34 cellular contexts compared by ENCODE assay signal in the genomic region with DNA sequence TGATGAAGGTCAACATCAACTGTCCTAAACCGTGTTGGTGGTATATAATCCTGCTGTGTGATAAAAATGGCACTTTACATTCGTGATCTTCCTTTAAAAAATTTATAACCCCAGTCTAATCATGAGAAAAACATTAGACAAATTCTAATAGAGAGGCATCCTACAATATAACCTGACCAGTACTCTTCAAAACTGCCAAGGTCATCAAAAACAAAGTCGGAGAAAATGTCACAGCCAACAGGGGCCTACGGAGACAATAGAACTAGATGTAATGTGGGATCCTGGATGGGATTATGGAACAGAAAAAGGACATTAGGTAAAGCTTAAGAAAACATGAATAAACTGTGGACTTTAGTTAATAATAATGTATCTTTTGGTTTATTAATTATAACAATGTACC.
"Had no signal": no experiment of that assay in that cellular context is flagged by ENCODE, and none has a peak within 500 bp of the region (broad histone marks: within the 10 kb centered on the region; RNA-seq: fewer than 3 reads in every experiment).

No MANE protein-coding gene starts in this region.

- ATAC-seq: activated CD8-positive, alpha-beta T cell treated with anti-CD3 and anti-CD28 coated beads for 36 hours; activated naive CD4-positive, alpha-beta T cell treated with anti-CD3 and anti-CD28 coated beads, Interleukin-2, amount 50 U/mL, for 72 hours; activated T-cell treated with anti-CD3 and anti-CD28 coated beads, Interleukin-2, amount 50 U/mL, for 4 hours; activated T-cell treated with anti-CD3 and anti-CD28 coated beads, Interleukin-2, amount 50 U/mL, for 72 hours; activated T-helper 17 cell treated with anti-CD3 and anti-CD28 coated beads, Interleukin-2, amount 50 U/mL, for 72 hours; body of pancreas; T-cell; T-helper 17 cell had no signal

- H3K4me3 ChIP-seq: adrenal gland, body of pancreas, breast epithelium had no signal

- H3K27me3 ChIP-seq: adrenal gland, body of pancreas, brain microvascular endothelial cell, breast epithelium had no signal

- H3K36me3 ChIP-seq: adrenal gland, brain microvascular endothelial cell, breast epithelium had no signal

- H3K4me1 ChIP-seq: adrenal gland, body of pancreas, breast epithelium had no signal

- DNase-seq: activated B cell treated with CpG ODN at 0.5 μM for 24 hours; activated CD4-positive, alpha-beta memory T cell treated with anti-CD3 and anti-CD28 coated beads for 36 hours; activated CD4-positive, alpha-beta T cell treated with anti-CD3 and anti-CD28 coated beads for 4 hours; activated CD4-positive, alpha-beta T cell treated with anti-CD3 and anti-CD28 coated beads, Interleukin-2, amount 10 ng/mL, durations not matched to agents 24 days and 14 days; activated CD4-positive, alpha-beta T cell treated with anti-CD3 and anti-CD28 coated beads, Interleukin-2, amount 50 U/mL, for 1 hour; activated CD4-positive, alpha-beta T cell treated with anti-CD3 and anti-CD28 coated beads, Interleukin-2, amount 50 U/mL, for 4 hours; activated CD4-positive, CD25-positive, alpha-beta regulatory T cell treated with anti-CD3 and anti-CD28 coated beads, Interleukin-2, amount 50 U/mL, for 72 hours; activated CD8-positive, alpha-beta memory T cell treated with anti-CD3 and anti-CD28 coated beads, Interleukin-2, amount 50 U/mL, for 4 hours; activated CD8-positive, alpha-beta T cell treated with anti-CD3 and anti-CD28 coated beads for 36 hours; activated effector memory CD4-positive, alpha-beta T cell treated with anti-CD3 and anti-CD28 coated beads, Interleukin-2, amount 50 U/mL, for 16 hours; activated gamma-delta T cell treated with Interleukin-2 at 50 U/mL for 16 hours; activated naive CD4-positive, alpha-beta T cell; activated naive CD4-positive, alpha-beta T cell treated with anti-CD3 and anti-CD28 coated beads for 36 hours; activated naive CD4-positive, alpha-beta T cell treated with anti-CD3 and anti-CD28 coated beads, Interleukin-2, amount 50 U/mL, for 16 hours; activated naive CD8-positive, alpha-beta T cell treated with anti-CD3 and anti-CD28 coated beads for 36 hours; activated T-cell treated with anti-CD3 and anti-CD28 coated beads for 4 hours; activated T-cell treated with anti-CD3 and anti-CD28 coated beads, Interleukin-2, amount 50 U/mL, for 1 hour; activated T-cell treated with anti-CD3 and anti-CD28 coated beads, Interleukin-2, amount 50 U/mL, for 4 hours; activated T-cell treated with anti-CD3 and anti-CD28 coated beads, Interleukin-2, amount 50 U/mL, for 72 hours; adrenal gland; amniotic stem cell; aorta; body of pancreas; brain microvascular endothelial cell; central memory CD4-positive, alpha-beta T cell; T-cell; T-helper 17 cell; T-helper 9 cell had no signal

- H3K9me3 ChIP-seq: adrenal gland, body of pancreas, breast epithelium had no signal

- H3K27ac ChIP-seq: adrenal gland, body of pancreas, brain microvascular endothelial cell, breast epithelium, VCaP had no signal

- FAIRE-seq: astrocyte, TTC549 had no signal
